8 cellular contexts compared by ENCODE assay signal in genomic region chr22:42074153-42074750, GRCh38.
DNase-seq lines count a peak whose midpoint lies in the region; TF ChIP-seq lines count a peak whose summit lies in the region.

PHETA2 (plus strand) TSS chr22:42074248; CDS start chr22:42077294, 3,046 bp downstream.

- 0 out of 2 replicates have a peak, but pooled peaks cover 4% of the 10 kb centered on the region for H3F3A ChIP-seq in DOHH2 (ENCODE audit: control insufficient read depth, insufficient read depth)

- H3K4me3 ChIP-seq in DOHH2 (ENCODE audit: low read length) (peak within 1 kb of the TSS; percentile 74), cardiac fibroblast (replicated peaks in 1 of 2; ENCODE audit: low read depth in 2 of 2, low read length in 2 of 2) (peak within 1 kb of the TSS; percentile 65 to 77)

- no peaks in the 10 kb centered on the region for H3K27me3 ChIP-seq in DOHH2 (ENCODE audit: control insufficient read depth, low read length)
- H3K27me3 ChIP-seq in layer of hippocampus (ENCODE audit: control insufficient read depth, insufficient read depth, low read length), result no peaks in the 10 kb centered on the region

- H3K36me3 ChIP-seq in DOHH2 (ENCODE audit: control insufficient read depth, low read length), result no peaks in the 10 kb centered on the region; the same call in 1 of the 2 replicates

- H4K20me1 ChIP-seq in DOHH2 (ENCODE audit: control insufficient read depth, insufficient read depth, low read depth, low read length), result no peaks in the 10 kb centered on the region

- no peaks in the 10 kb centered on the region for H3K9me3 ChIP-seq in DOHH2 (ENCODE audit: control insufficient read depth, insufficient read depth, low read length)

- TF ChIP-seq CTCF in DOHH2 (IDR thresholded peaks at IDR 0.05; ENCODE audit: low read depth, low read length, poor library complexity, severe bottlenecking), result peak; percentile 61
- peak; percentile 55 for TF ChIP-seq CTCF in cardiac fibroblast (IDR thresholded peaks at IDR 0.05; ENCODE audit: low read depth, low read length)

- DNase-seq in T-helper 1 cell (peak; percentile 27 to 67 (median 48)), cardiac fibroblast (ENCODE audit: low read depth in 2 of 2) (peak; percentile 53 to 60), SHP77 (lab: John Stamatoyannopoulos, UW) (no peak), NCI-H1105 (lab: John Stamatoyannopoulos, UW) (no peak), hippocampal formation (lab: John Stamatoyannopoulos, UW) (no peak)
- DNase-seq in stimulated activated CD4-positive, alpha-beta T cell treated with anti-CD3 and anti-CD28 coated beads, TNF-alpha, amount 100 ng/mL, for 4 hours (ENCODE audit: low read depth in 3 of 3), result peak in 2 of 3 experiments; percentile 32 to 34

- H3K9me2 ChIP-seq in DOHH2 (replicated peaks; ENCODE audit: control insufficient read depth, low read length), result no peaks in the 10 kb centered on the region

- no peak within 1 kb of the TSS for H3K27ac ChIP-seq in DOHH2 (ENCODE audit: low read depth, low read length)
- peak within 1 kb of the TSS; percentile 72 for H3K27ac ChIP-seq in layer of hippocampus (ENCODE audit: low read depth, low read length)

- peaks cover 12% of the 10 kb centered on the region for H3K79me2 ChIP-seq in DOHH2 (ENCODE audit: control insufficient read depth, low read length)

- peaks cover 48% of the 10 kb centered on the region for H3K4me1 ChIP-seq in DOHH2 (ENCODE audit: control insufficient read depth, low read length)

- H3K4me2 ChIP-seq in DOHH2 (ENCODE audit: low read length), result peak within 1 kb of the TSS; percentile 85

Comparison
In these comparisons a context has a peak if more than half of its experiments do, and no peak if none do; other contexts are left out.
1. DNase-seq: peak in T-helper 1 cell (5 of 5), cardiac fibroblast (2 of 2) and stimulated activated CD4-positive, alpha-beta T cell treated with anti-CD3 and anti-CD28 coated beads, TNF-alpha, amount 100 ng/mL, for 4 hours (2 of 3); none in SHP77 (0 of 2), NCI-H1105 (single experiment) and hippocampal formation (0 of 2).